14 cellular contexts compared by ENCODE assay signal in the genomic region with DNA sequence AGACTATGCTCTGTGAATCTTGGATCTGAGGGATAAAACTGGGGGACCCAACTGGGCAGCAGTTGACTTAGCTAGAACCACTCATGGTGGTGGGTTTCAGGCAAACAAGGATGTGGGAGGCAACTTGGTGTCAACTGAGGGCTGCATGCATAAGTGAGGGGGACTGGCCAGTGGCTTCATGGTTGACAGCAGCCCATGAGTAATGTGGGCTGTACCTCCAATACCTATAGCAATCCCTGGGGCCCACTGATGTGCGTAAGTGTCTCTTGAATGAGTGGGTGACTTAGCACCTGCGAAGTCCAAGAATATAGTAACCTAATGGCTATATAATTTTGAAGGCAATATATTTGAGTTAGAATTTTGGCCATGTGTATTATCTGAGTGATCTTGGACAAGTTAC. TPM values are rescaled to one million over a fixed set of nuclear protein-coding genes. Genes with fewer than 3 reads are reported as not detected.
DNase-seq lines count a peak whose midpoint lies in the region; ATAC-seq, FAIRE-seq and TF ChIP-seq lines count a peak whose summit lies in the region.
"Had no signal": no experiment of that assay in that cellular context is flagged by ENCODE, and none has a peak within 500 bp of the region (broad histone marks: within the 10 kb centered on the region; RNA-seq: fewer than 3 reads in every experiment).

No MANE protein-coding gene starts in this region.

- H3K4me1 ChIP-seq in OCI-LY1 (ENCODE audit: insufficient read depth, low read length, severe bottlenecking) (peaks cover 79% of the 10 kb centered on the region), breast epithelium (no peaks in the 10 kb centered on the region)

- H3K4me3 ChIP-seq in OCI-LY1 (ENCODE audit: low read depth, low read length, poor library complexity, severe bottlenecking) (no peak overlapping the region), breast epithelium (no peak overlapping the region)
- H3K4me3 ChIP-seq: stomach had no signal

- peak; percentile 84 for FAIRE-seq in GM12892 (lab: Jason Lieb, UNC)
- FAIRE-seq: keratinocyte had no signal

- H3K79me2 ChIP-seq in OCI-LY1 (ENCODE audit: insufficient read depth, low read length): no peaks in the 10 kb centered on the region

- no peaks in the 10 kb centered on the region for H3K9me2 ChIP-seq in OCI-LY1 (ENCODE audit: low read depth, low read length)

- no peak overlapping the region for H3K9ac ChIP-seq in OCI-LY1 (ENCODE audit: low read length)

- ATAC-seq in GM21360 (IDR thresholded peaks at IDR 0.05; ENCODE audit: unreplicated experiment) (peak; percentile 67), HG02973 (IDR thresholded peaks at IDR 0.05; ENCODE audit: unreplicated experiment) (peak; percentile 58)

- no peaks in the 10 kb centered on the region for H4K20me1 ChIP-seq in OCI-LY1 (ENCODE audit: insufficient read depth, low read length)

- TF ChIP-seq CTCF in OCI-LY1 (IDR thresholded peaks at IDR 0.05; ENCODE audit: low read length): no peak
- TF ChIP-seq CTCF in breast epithelium (IDR thresholded peaks at IDR 0.05): no peak

- no peak for DNase-seq in GM12892 (ENCODE audit: insufficient read length)
- DNase-seq in breast epithelium (ENCODE audit: low spot score in 2 of 2): no peak
- no peak for DNase-seq in NCI-H774 (lab: John Stamatoyannopoulos, UW)
- no peak for DNase-seq in anterior cingulate cortex (lab: John Stamatoyannopoulos, UW)
- no peak for DNase-seq in KBM-7
- DNase-seq: activated CD4-positive, alpha-beta T cell treated with anti-CD3 and anti-CD28 coated beads for 4 hours; MM.1S; NCI-H446 treated with DMSO at 0.1 percent for 48 hours; nephron progenitor cell; stomach had no signal

- intact Hi-C loops in breast epithelium (cut with DNase I; ENCODE audit: low total_unique reads): no loop called here

- in situ Hi-C loops in KBM-7 (cut with MboI; ENCODE audit: low pct_unique_long_range_greater_than_20kb, low sequenced_read_pairs): no loop called here

- TF ChIP-seq POLR2A in GM12892 (IDR thresholded peaks at IDR 0.05; ENCODE audit: low read depth, low read length) (no peak), breast epithelium (IDR thresholded peaks at IDR 0.05) (no peak)

- no peaks in the 10 kb centered on the region for H3F3A ChIP-seq in OCI-LY1 (ENCODE audit: insufficient read depth, low read length)

- H3K27me3 ChIP-seq in OCI-LY1 (ENCODE audit: insufficient read depth, low read length) (no peaks in the 10 kb centered on the region), breast epithelium (no peaks in the 10 kb centered on the region)
- H3K27me3 ChIP-seq: stomach had no signal

- no peak overlapping the region for H2AFZ ChIP-seq in OCI-LY1 (ENCODE audit: low read length)

- H3K36me3 ChIP-seq in OCI-LY1 (ENCODE audit: insufficient read depth, low read length) (no peaks in the 10 kb centered on the region), breast epithelium (no peaks in the 10 kb centered on the region)
- H3K36me3 ChIP-seq: stomach had no signal

- H3K4me2 ChIP-seq in OCI-LY1 (ENCODE audit: low read length): no peak overlapping the region; the same call in 1 of the 2 replicates

- peak overlapping the region; percentile 75 for H3K27ac ChIP-seq in OCI-LY1 (ENCODE audit: low read depth, low read length, poor library complexity, severe bottlenecking)
- no peak overlapping the region for H3K27ac ChIP-seq in breast epithelium

- H3K9me3 ChIP-seq in OCI-LY1 (ENCODE audit: low read length): no peaks in the 10 kb centered on the region
- H3K9me3 ChIP-seq in breast epithelium: no peaks in the 10 kb centered on the region
- H3K9me3 ChIP-seq: stomach had no signal

RNA-seq across cellular contexts. Expression of a gene that starts 13.7 kb away (rescaled TPM):
- polyA plus RNA-seq in GM12892 (2012; ENCODE audit: missing spikeins): 62.9 TPM
- total RNA-seq in breast epithelium: 10 to 100 TPM; 34.4 to 45.9 (median 40.2) TPM
